Comparison of ENCODE assay signal across 1 cellular context in the genomic region with DNA sequence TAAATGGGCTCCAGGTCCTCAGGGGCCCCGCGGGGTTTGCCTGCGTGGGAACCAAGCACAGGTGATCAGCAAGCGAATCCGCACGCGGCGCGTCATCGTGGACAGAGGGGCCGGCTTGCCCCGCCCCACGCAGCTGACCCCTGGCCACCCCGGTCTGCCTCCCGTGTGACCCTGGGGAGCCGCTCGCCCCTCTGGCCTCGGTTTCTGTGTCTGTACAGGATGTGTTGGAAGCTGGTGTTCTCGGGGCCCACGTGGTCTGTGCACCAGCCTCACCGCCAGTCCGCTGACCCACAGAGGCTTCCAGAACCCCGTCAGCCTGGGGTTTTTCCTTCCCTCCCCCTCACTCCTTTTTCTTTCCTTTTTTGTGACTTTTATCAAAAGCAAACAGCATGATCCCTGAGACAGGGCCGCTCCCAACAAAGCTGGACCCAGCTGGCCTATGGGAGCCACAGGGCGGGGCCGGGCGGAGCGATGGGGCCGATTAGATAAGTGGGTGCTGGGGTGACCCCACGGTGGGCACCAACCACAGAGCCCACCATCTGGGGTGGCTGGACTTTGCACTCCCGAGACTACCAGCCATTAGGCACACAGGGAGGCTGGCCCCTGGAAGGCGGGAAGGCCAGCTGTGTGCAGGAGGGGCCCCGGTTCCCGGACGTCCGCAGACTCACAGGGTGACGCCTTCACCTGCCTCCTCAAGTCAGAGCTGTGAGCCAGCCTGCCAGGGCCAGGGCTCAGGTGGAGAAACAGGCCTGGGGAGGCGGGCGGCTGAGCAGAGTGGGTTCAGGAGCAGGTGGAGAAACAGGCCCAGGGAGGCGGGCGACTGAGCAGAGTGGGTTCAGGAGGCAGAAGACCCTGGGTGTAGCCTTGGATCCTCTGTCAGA.
TF ChIP-seq lines count a peak whose summit lies in the region.

No MANE protein-coding gene starts in this region.

TF ChIP-seq in HepG2, 621 proteins besides CTCF, POLR2A, EP300 and RAD21 (continued from another document and continues in another):
- TF ChIP-seq CBX1 (IDR thresholded peaks at IDR 0.05; ENCODE audit: low read depth) (no peak), ZNF451 (CRISPR knock-in tag; IDR thresholded peaks at IDR 0.05) (no peak), ZNF75D (CRISPR knock-in tag; IDR thresholded peaks at IDR 0.05; ENCODE audit: borderline replicate concordance) (no peak), KDM3A (CRISPR knock-in tag; IDR thresholded peaks at IDR 0.05; ENCODE audit: low read depth) (peak; percentile 46; the same call in 1 of the 2 replicates), PHF5A (CRISPR knock-in tag; IDR thresholded peaks at IDR 0.05; ENCODE audit: low read depth, unreplicated experiment) (no peak), ZNF224 (CRISPR knock-in tag; IDR thresholded peaks at IDR 0.05) (peak; percentile 97), TAF15 (IDR thresholded peaks at IDR 0.05; ENCODE audit: low read depth, low read length, poor library complexity, severe bottlenecking) (no peak), ZNF274 (CRISPR knock-in tag; IDR thresholded peaks at IDR 0.05) (peak; percentile 48; the same call in 1 of the 2 replicates), ZNF296 (CRISPR knock-in tag; conservative IDR thresholded peaks at IDR 0.05) (peak; percentile 90), REL (CRISPR knock-in tag; conservative IDR thresholded peaks at IDR 0.05) (peak; percentile 57; the same call in 1 of the 2 replicates), ZNF878 (CRISPR knock-in tag; IDR thresholded peaks at IDR 0.05) (peak; percentile 77; the same call in 1 of the 2 replicates), ZFP90 (CRISPR knock-in tag; IDR thresholded peaks at IDR 0.05; ENCODE audit: borderline replicate concordance) (no peak), NR2F6 (IDR thresholded peaks at IDR 0.05) (peak; percentile 70; the same call in 1 of the 2 replicates), NR2F6 (CRISPR knock-in tag; IDR thresholded peaks at IDR 0.05) (peak; percentile 78), JUND (CRISPR knock-in tag; IDR thresholded peaks at IDR 0.05) (0 out of 2 replicates have a peak, but pooled peaks have one; percentile 43), ZNF747 (CRISPR knock-in tag; IDR thresholded peaks at IDR 0.05; ENCODE audit: borderline replicate concordance) (peak; percentile 98), ZNF660 (CRISPR knock-in tag; IDR thresholded peaks at IDR 0.05; ENCODE audit: borderline replicate concordance, low read depth) (no peak), DR1 (CRISPR knock-in tag; IDR thresholded peaks at IDR 0.05) (peak; percentile 52; the same call in 1 of the 2 replicates), ISX (CRISPR knock-in tag; conservative IDR thresholded peaks at IDR 0.05) (no peak), NFKB2 (CRISPR knock-in tag; IDR thresholded peaks at IDR 0.05; ENCODE audit: borderline replicate concordance) (0 out of 2 replicates have a peak, but pooled peaks have one; percentile 19), ZNF160 (CRISPR knock-in tag; IDR thresholded peaks at IDR 0.05) (peak; percentile 48; the same call in 1 of the 2 replicates), KLF11 (CRISPR knock-in tag; IDR thresholded peaks at IDR 0.05) (no peak), HOXA7 (CRISPR knock-in tag; IDR thresholded peaks at IDR 0.05) (no peak), ZBTB7B (CRISPR knock-in tag; IDR thresholded peaks at IDR 0.05) (peak; percentile 100), CENPT (CRISPR knock-in tag; IDR thresholded peaks at IDR 0.05; ENCODE audit: low read depth) (no peak), ZNF260 (CRISPR knock-in tag; IDR thresholded peaks at IDR 0.05; ENCODE audit: borderline replicate concordance, low read depth) (no peak; the same call in 1 of the 2 replicates), ZNF7 (CRISPR knock-in tag; IDR thresholded peaks at IDR 0.05) (no peak), GPN1 (CRISPR knock-in tag; IDR thresholded peaks at IDR 0.05; ENCODE audit: borderline replicate concordance) (no peak), ATM (IDR thresholded peaks at IDR 0.05; ENCODE audit: borderline replicate concordance) (no peak), HDAC6 (IDR thresholded peaks at IDR 0.05; ENCODE audit: low read depth, low read length) (no peak), GTF2F1 (IDR thresholded peaks at IDR 0.05; ENCODE audit: low read length) (no peak), TEAD3 (CRISPR knock-in tag; optimal IDR thresholded peaks at IDR 0.05; ENCODE audit: borderline replicate concordance) (peak; percentile 12), ZNF24 (IDR thresholded peaks at IDR 0.05) (no peak), REXO4 (CRISPR knock-in tag; IDR thresholded peaks at IDR 0.05; ENCODE audit: borderline replicate concordance) (no peak; the same call in 1 of the 2 replicates), ZNF816 (CRISPR knock-in tag; IDR thresholded peaks at IDR 0.05; ENCODE audit: borderline replicate concordance) (no peak; the same call in 1 of the 2 replicates)
- TF ChIP-seq, protein P1, sequence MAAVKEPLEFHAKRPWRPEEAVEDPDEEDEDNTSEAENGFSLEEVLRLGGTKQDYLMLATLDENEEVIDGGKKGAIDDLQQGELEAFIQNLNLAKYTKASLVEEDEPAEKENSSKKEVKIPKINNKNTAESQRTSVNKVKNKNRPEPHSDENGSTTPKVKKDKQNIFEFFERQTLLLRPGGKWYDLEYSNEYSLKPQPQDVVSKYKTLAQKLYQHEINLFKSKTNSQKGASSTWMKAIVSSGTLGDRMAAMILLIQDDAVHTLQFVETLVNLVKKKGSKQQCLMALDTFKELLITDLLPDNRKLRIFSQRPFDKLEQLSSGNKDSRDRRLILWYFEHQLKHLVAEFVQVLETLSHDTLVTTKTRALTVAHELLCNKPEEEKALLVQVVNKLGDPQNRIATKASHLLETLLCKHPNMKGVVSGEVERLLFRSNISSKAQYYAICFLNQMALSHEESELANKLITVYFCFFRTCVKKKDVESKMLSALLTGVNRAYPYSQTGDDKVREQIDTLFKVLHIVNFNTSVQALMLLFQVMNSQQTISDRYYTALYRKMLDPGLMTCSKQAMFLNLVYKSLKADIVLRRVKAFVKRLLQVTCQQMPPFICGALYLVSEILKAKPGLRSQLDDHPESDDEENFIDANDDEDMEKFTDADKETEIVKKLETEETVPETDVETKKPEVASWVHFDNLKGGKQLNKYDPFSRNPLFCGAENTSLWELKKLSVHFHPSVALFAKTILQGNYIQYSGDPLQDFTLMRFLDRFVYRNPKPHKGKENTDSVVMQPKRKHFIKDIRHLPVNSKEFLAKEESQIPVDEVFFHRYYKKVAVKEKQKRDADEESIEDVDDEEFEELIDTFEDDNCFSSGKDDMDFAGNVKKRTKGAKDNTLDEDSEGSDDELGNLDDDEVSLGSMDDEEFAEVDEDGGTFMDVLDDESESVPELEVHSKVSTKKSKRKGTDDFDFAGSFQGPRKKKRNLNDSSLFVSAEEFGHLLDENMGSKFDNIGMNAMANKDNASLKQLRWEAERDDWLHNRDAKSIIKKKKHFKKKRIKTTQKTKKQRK (IDR thresholded peaks at IDR 0.05; ENCODE audit: low read length) = no peak
- TF ChIP-seq, protein P2, sequence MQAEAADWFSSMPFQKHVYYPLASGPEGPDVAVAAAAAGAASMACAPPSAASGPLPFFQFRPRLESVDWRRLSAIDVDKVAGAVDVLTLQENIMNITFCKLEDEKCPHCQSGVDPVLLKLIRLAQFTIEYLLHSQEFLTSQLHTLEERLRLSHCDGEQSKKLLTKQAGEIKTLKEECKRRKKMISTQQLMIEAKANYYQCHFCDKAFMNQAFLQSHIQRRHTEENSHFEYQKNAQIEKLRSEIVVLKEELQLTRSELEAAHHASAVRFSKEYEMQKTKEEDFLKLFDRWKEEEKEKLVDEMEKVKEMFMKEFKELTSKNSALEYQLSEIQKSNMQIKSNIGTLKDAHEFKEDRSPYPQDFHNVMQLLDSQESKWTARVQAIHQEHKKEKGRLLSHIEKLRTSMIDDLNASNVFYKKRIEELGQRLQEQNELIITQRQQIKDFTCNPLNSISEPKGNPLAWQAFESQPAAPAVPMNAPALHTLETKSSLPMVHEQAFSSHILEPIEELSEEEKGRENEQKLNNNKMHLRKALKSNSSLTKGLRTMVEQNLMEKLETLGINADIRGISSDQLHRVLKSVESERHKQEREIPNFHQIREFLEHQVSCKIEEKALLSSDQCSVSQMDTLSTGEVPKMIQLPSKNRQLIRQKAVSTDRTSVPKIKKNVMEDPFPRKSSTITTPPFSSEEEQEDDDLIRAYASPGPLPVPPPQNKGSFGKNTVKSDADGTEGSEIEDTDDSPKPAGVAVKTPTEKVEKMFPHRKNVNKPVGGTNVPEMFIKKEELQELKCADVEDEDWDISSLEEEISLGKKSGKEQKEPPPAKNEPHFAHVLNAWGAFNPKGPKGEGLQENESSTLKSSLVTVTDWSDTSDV (CRISPR knock-in tag; IDR thresholded peaks at IDR 0.05) = peak; percentile 96
- TF ChIP-seq, protein P3, sequence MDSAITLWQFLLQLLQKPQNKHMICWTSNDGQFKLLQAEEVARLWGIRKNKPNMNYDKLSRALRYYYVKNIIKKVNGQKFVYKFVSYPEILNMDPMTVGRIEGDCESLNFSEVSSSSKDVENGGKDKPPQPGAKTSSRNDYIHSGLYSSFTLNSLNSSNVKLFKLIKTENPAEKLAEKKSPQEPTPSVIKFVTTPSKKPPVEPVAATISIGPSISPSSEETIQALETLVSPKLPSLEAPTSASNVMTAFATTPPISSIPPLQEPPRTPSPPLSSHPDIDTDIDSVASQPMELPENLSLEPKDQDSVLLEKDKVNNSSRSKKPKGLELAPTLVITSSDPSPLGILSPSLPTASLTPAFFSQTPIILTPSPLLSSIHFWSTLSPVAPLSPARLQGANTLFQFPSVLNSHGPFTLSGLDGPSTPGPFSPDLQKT (CRISPR knock-in tag; IDR thresholded peaks at IDR 0.05; ENCODE audit: borderline replicate concordance) = no peak
- TF ChIP-seq, protein P4, sequence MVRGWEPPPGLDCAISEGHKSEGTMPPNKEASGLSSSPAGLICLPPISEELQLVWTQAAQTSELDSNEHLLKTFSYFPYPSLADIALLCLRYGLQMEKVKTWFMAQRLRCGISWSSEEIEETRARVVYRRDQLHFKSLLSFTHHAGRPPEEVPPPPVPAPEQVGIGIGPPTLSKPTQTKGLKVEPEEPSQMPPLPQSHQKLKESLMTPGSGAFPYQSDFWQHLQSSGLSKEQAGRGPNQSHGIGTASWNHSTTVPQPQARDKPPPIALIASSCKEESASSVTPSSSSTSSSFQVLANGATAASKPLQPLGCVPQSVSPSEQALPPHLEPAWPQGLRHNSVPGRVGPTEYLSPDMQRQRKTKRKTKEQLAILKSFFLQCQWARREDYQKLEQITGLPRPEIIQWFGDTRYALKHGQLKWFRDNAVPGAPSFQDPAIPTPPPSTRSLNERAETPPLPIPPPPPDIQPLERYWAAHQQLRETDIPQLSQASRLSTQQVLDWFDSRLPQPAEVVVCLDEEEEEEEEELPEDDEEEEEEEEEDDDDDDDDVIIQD (CRISPR knock-in tag; IDR thresholded peaks at IDR 0.05; ENCODE audit: low read depth) = peak; percentile 32; the same call in 1 of the 2 replicates
- TF ChIP-seq, protein P5, sequence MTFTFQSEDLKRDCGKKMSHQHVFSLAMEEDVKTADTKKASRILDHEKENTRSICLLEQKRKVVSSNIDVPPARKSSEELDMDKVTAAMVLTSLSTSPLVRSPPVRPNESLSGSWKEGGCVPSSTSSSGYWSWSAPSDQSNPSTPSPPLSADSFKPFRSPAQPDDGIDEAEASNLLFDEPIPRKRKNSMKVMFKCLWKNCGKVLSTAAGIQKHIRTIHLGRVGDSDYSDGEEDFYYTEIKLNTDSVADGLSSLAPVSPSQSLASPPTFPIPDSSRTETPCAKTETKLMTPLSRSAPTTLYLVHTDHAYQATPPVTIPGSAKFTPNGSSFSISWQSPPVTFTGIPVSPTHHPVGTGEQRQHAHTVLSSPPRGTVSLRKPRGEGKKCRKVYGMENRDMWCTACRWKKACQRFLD (CRISPR knock-in tag; IDR thresholded peaks at IDR 0.05; ENCODE audit: borderline replicate concordance) = no peak
- TF ChIP-seq, protein P6, sequence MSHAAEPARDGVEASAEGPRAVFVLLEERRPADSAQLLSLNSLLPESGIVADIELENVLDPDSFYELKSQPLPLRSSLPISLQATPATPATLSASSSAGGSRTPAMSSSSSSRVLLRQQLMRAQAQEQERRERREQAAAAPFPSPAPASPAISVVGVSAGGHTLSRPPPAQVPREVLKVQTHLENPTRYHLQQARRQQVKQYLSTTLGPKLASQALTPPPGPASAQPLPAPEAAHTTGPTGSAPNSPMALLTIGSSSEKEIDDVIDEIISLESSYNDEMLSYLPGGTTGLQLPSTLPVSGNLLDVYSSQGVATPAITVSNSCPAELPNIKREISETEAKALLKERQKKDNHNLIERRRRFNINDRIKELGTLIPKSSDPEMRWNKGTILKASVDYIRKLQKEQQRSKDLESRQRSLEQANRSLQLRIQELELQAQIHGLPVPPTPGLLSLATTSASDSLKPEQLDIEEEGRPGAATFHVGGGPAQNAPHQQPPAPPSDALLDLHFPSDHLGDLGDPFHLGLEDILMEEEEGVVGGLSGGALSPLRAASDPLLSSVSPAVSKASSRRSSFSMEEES (CRISPR knock-in tag; IDR thresholded peaks at IDR 0.05) = no peak; the same call in 1 of the 2 replicates
- TF ChIP-seq, protein P7, sequence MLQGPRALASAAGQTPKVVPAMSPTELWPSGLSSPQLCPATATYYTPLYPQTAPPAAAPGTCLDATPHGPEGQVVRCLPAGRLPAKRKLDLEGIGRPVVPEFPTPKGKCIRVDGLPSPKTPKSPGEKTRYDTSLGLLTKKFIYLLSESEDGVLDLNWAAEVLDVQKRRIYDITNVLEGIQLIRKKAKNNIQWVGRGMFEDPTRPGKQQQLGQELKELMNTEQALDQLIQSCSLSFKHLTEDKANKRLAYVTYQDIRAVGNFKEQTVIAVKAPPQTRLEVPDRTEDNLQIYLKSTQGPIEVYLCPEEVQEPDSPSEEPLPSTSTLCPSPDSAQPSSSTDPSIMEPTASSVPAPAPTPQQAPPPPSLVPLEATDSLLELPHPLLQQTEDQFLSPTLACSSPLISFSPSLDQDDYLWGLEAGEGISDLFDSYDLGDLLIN (CRISPR knock-in tag; IDR thresholded peaks at IDR 0.05; ENCODE audit: borderline replicate concordance) = peak; percentile 88
- TF ChIP-seq, protein P8, sequence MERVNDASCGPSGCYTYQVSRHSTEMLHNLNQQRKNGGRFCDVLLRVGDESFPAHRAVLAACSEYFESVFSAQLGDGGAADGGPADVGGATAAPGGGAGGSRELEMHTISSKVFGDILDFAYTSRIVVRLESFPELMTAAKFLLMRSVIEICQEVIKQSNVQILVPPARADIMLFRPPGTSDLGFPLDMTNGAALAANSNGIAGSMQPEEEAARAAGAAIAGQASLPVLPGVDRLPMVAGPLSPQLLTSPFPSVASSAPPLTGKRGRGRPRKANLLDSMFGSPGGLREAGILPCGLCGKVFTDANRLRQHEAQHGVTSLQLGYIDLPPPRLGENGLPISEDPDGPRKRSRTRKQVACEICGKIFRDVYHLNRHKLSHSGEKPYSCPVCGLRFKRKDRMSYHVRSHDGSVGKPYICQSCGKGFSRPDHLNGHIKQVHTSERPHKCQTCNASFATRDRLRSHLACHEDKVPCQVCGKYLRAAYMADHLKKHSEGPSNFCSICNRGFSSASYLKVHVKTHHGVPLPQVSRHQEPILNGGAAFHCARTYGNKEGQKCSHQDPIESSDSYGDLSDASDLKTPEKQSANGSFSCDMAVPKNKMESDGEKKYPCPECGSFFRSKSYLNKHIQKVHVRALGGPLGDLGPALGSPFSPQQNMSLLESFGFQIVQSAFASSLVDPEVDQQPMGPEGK (CRISPR knock-in tag; IDR thresholded peaks at IDR 0.05) = peak; percentile 90
- TF ChIP-seq, protein P9, sequence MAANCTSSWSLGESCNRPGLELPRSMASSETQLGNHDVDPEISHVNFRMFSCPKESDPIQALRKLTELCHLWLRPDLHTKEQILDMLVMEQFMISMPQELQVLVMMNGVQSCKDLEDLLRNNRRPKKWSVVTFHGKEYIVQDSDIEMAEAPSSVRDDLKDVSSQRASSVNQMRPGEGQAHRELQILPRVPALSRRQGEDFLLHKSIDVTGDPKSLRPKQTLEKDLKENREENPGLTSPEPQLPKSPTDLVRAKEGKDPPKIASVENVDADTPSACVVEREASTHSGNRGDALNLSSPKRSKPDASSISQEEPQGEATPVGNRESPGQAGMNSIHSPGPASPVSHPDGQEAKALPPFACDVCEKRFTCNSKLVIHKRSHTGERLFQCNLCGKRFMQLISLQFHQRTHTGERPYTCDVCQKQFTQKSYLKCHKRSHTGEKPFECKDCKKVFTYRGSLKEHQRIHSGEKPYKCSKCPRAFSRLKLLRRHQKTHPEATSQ (CRISPR knock-in tag; IDR thresholded peaks at IDR 0.05; ENCODE audit: borderline replicate concordance) = peak; percentile 32; the same call in 1 of the 2 replicates
